8 cellular contexts compared by ENCODE assay signal in genomic region chr6:99467509-99468106, GRCh38. TPM values are rescaled to one million over a fixed set of nuclear protein-coding genes. Genes with fewer than 3 reads are reported as not detected.
DNase-seq lines count a peak whose midpoint lies in the region; ATAC-seq, FAIRE-seq and TF ChIP-seq lines count a peak whose summit lies in the region.

No MANE protein-coding gene starts in this region.

- no peaks in the 10 kb centered on the region for H4K20me1 ChIP-seq in astrocyte (ENCODE audit: insufficient read depth, low read length)

- peaks cover 4% of the 10 kb centered on the region for H3K4me1 Mint-ChIP-seq in astrocyte (ENCODE audit: low read depth, unreplicated experiment)

- H3K4me1 ChIP-seq in astrocyte (ENCODE audit: insufficient read depth, low read length), result no peaks in the 10 kb centered on the region

- H3K9ac ChIP-seq in astrocyte (ENCODE audit: low read length), result no peak overlapping the region

- no peaks in the 10 kb centered on the region for H3K79me2 ChIP-seq in astrocyte (ENCODE audit: insufficient read depth, low read length)

- H3K27me3 ChIP-seq in astrocyte (ENCODE audit: insufficient read depth, low read length), result no peaks in the 10 kb centered on the region

- no peaks in the 10 kb centered on the region for H3K27me3 Mint-ChIP-seq in astrocyte (ENCODE audit: low read depth, unreplicated experiment)

- ATAC-seq in GM18498 (IDR thresholded peaks at IDR 0.05; ENCODE audit: unreplicated experiment), result peak; percentile 50
- ATAC-seq in left colon, result peak; percentile 43
- ATAC-seq in GM19395 (IDR thresholded peaks at IDR 0.05; ENCODE audit: unreplicated experiment), result no peak
- no peak for ATAC-seq in HG02870 (IDR thresholded peaks at IDR 0.05; ENCODE audit: unreplicated experiment)
- ATAC-seq in HG03469 (IDR thresholded peaks at IDR 0.05; ENCODE audit: unreplicated experiment), result no peak

- H3K4me3 ChIP-seq in AG09309 (ENCODE audit: control insufficient read depth, low read depth, low read length) (no peak overlapping the region), NB4 (ENCODE audit: low read depth, low read length) (no peak overlapping the region), astrocyte (ENCODE audit: insufficient read depth, low read depth, low read length) (no peak overlapping the region)

- H2AFZ ChIP-seq in astrocyte (ENCODE audit: low read depth, low read length), result no peak overlapping the region

- intact Hi-C loops in left colon (cut with DNase I, micrococcal nuclease), result loop anchor here in 1 of 2 donors (5.0 kb wide), 1 partner anchor 280 kb away; no protein-coding TSS in a partner anchor

- peak; percentile 56 for TF ChIP-seq CTCF in AG09309 (IDR thresholded peaks at IDR 0.05; ENCODE audit: control insufficient read depth, insufficient read depth, low read depth, low read length, missing control alignments)
- TF ChIP-seq CTCF in NB4 (IDR thresholded peaks at IDR 0.05; ENCODE audit: low read depth, low read length), result peak; percentile 52
- peak; percentile 59 for TF ChIP-seq CTCF in astrocyte (IDR thresholded peaks at IDR 0.05; ENCODE audit: insufficient read depth, low read depth, low read length)

- no peak overlapping the region for H3K4me3 Mint-ChIP-seq in astrocyte (ENCODE audit: unreplicated experiment)

- peaks cover 2% of the 10 kb centered on the region for H3K36me3 ChIP-seq in astrocyte (ENCODE audit: insufficient read depth, low read length)

- no peak overlapping the region for H3K4me2 ChIP-seq in astrocyte (ENCODE audit: low read length)

- H3K27ac Mint-ChIP-seq in astrocyte (ENCODE audit: unreplicated experiment), result no peak overlapping the region

- no peak for FAIRE-seq in astrocyte (lab: Jason Lieb, UNC)

- no peak for TF ChIP-seq POLR2A in NB4 (IDR thresholded peaks at IDR 0.05; ENCODE audit: extremely low read depth, insufficient read length)

- no peaks in the 10 kb centered on the region for H3K36me3 Mint-ChIP-seq in astrocyte (ENCODE audit: low read depth, unreplicated experiment)

- no peaks in the 10 kb centered on the region for H3K9me3 Mint-ChIP-seq in astrocyte (ENCODE audit: unreplicated experiment)

- no peak for DNase-seq in AG09309 (ENCODE audit: low read depth)
- DNase-seq in NB4 (ENCODE audit: low read depth), result peak; percentile 45
- DNase-seq in astrocyte (ENCODE audit: low read depth), result peak; percentile 10
- DNase-seq in left colon, result no peak

- H3K27ac ChIP-seq in astrocyte (ENCODE audit: low read depth, low read length), result no peak overlapping the region

- H3K9me3 ChIP-seq in astrocyte (ENCODE audit: insufficient read depth, low read depth, low read length), result no peaks in the 10 kb centered on the region

RNA-seq across cellular contexts. Expression of gene PNISR, which starts 42.5 kb away (rescaled TPM):
- total RNA-seq in astrocyte (54.3 and 62.2 TPM in 2 replicates), left colon (10 to 100 TPM; 70.0 to 72.9 TPM)

RNA-seq across cellular contexts. Expression of gene USP45, which starts 47.6 kb away (rescaled TPM):
- total RNA-seq in astrocyte (13.4 and 15.0 TPM in 2 replicates), left colon (10 to 100 TPM; 12.2 to 13.5 TPM)

Comparison
In these comparisons a context has a peak if more than half of its experiments do, and no peak if none do; other contexts are left out.
1. DNase-seq: peak in NB4 (single experiment) and astrocyte (single experiment); none in AG09309 (single experiment) and left colon (0 of 2).
2. ATAC-seq: peak in GM18498 (single experiment) and left colon (single experiment); none in GM19395 (single experiment), HG02870 (single experiment) and HG03469 (single experiment).
3. Peak in every context shown above with its lines, with median percentiles within 50 percentile points of each other: CTCF ChIP-seq.